In genomic region chr4:931194-931959, GRCh38 we compare ENCODE assay signal across 8 cellular contexts. TPM values are rescaled to one million over a fixed set of nuclear protein-coding genes. Genes with fewer than 3 reads are reported as not detected.
DNase-seq lines count a peak whose midpoint lies in the region; ATAC-seq, FAIRE-seq and TF ChIP-seq lines count a peak whose summit lies in the region.

No MANE protein-coding gene starts in this region.

- H3K36me3 Mint-ChIP-seq in astrocyte (ENCODE audit: low read depth, unreplicated experiment): no peaks in the 10 kb centered on the region
- H3K36me3 Mint-ChIP-seq in stimulated activated effector memory CD8-positive, alpha-beta T cell treated with anti-CD3 and anti-CD28 coated beads, Interleukin-12 subunit alpha, Interleukin-12 subunit beta, amount 100 ng/mL, for 72 hours: peaks cover 36% of the 10 kb centered on the region

- H3K9me3 ChIP-seq in KOPT-K1 (ENCODE audit: insufficient read depth, low read length, poor library complexity, severe bottlenecking): no peaks in the 10 kb centered on the region
- no peaks in the 10 kb centered on the region for H3K9me3 ChIP-seq in astrocyte (ENCODE audit: insufficient read depth, low read depth, low read length)
- H3K9me3 ChIP-seq in iPS-20b (ENCODE audit: insufficient read depth, low read depth, low read length): no peaks in the 10 kb centered on the region

- peak overlapping the region; percentile 81 for H3K27ac Mint-ChIP-seq in astrocyte (ENCODE audit: unreplicated experiment)
- peak overlapping the region; percentile 96 for H3K27ac Mint-ChIP-seq in stimulated activated effector memory CD8-positive, alpha-beta T cell treated with anti-CD3 and anti-CD28 coated beads, Interleukin-12 subunit alpha, Interleukin-12 subunit beta, amount 100 ng/mL, for 72 hours

- no peaks in the 10 kb centered on the region for H3K9me3 Mint-ChIP-seq in astrocyte (ENCODE audit: unreplicated experiment)
- H3K9me3 Mint-ChIP-seq in stimulated activated effector memory CD8-positive, alpha-beta T cell treated with anti-CD3 and anti-CD28 coated beads, Interleukin-12 subunit alpha, Interleukin-12 subunit beta, amount 100 ng/mL, for 72 hours: no peaks in the 10 kb centered on the region

- peak overlapping the region; percentile 98 for H3K9ac ChIP-seq in astrocyte (ENCODE audit: low read length)
- peak overlapping the region; percentile 91; the same call in 1 of the 2 replicates for H3K9ac ChIP-seq in iPS-20b (ENCODE audit: low read depth, low read length)

- no peak for TF ChIP-seq CTCF in astrocyte (IDR thresholded peaks at IDR 0.05; ENCODE audit: insufficient read depth, low read depth, low read length)

- H3K4me1 ChIP-seq in astrocyte (ENCODE audit: insufficient read depth, low read length) (peaks cover 18% of the 10 kb centered on the region), iPS-20b (ENCODE audit: insufficient read depth, low read length) (peaks cover 5% of the 10 kb centered on the region)

- peaks cover 19% of the 10 kb centered on the region for H3K4me1 Mint-ChIP-seq in astrocyte (ENCODE audit: low read depth, unreplicated experiment)
- H3K4me1 Mint-ChIP-seq in stimulated activated effector memory CD8-positive, alpha-beta T cell treated with anti-CD3 and anti-CD28 coated beads, Interleukin-12 subunit alpha, Interleukin-12 subunit beta, amount 100 ng/mL, for 72 hours: peaks cover 54% of the 10 kb centered on the region

- DNase-seq in stimulated activated CD4-positive, alpha-beta T cell treated with anti-CD3 and anti-CD28 coated beads, Interleukin-1b, Interleukin-23, amount 100 ng/mL, for 48 hours: peak; percentile 16
- DNase-seq in stimulated activated CD4-positive, alpha-beta T cell treated with anti-CD3 and anti-CD28 coated beads, Interleukin-2, amount 100 ng/mL, for 48 hours: no peak
- DNase-seq in astrocyte (ENCODE audit: low read depth): peak; percentile 25
- DNase-seq in stimulated activated effector memory CD8-positive, alpha-beta T cell treated with anti-CD3 and anti-CD28 coated beads, Interleukin-12 subunit alpha, Interleukin-12 subunit beta, amount 100 ng/mL, for 72 hours (ENCODE audit: low spot score in 2 of 2): peak in 1 of 2 donors; percentile 57
- no peak for DNase-seq in frontal cortex (ENCODE audit: low spot score in 2 of 2)
- DNase-seq in NCI-H510A treated with DMSO at 0.1 percent for 48 hours (lab: John Stamatoyannopoulos, UW): no peak

- peak overlapping the region; percentile 99 for H3K4me2 ChIP-seq in astrocyte (ENCODE audit: low read length)

- H3K27me3 Mint-ChIP-seq in astrocyte (ENCODE audit: low read depth, unreplicated experiment): no peaks in the 10 kb centered on the region

- H3K4me3 ChIP-seq in astrocyte (ENCODE audit: insufficient read depth, low read depth, low read length): peak overlapping the region; percentile 86
- H3K4me3 ChIP-seq in iPS-20b (ENCODE audit: low read length): peak overlapping the region; percentile 95

- peaks cover 60% of the 10 kb centered on the region for H3K79me2 ChIP-seq in astrocyte (ENCODE audit: insufficient read depth, low read length)

- H3K4me3 Mint-ChIP-seq in astrocyte (ENCODE audit: unreplicated experiment): peak overlapping the region; percentile 98
- peak overlapping the region; percentile 94 for H3K4me3 Mint-ChIP-seq in stimulated activated effector memory CD8-positive, alpha-beta T cell treated with anti-CD3 and anti-CD28 coated beads, Interleukin-12 subunit alpha, Interleukin-12 subunit beta, amount 100 ng/mL, for 72 hours

- H4K20me1 ChIP-seq in astrocyte (ENCODE audit: insufficient read depth, low read length): peaks cover 41% of the 10 kb centered on the region

- H3K27ac ChIP-seq in KOPT-K1 (ENCODE audit: low read depth, low read length, poor library complexity, severe bottlenecking): peak overlapping the region; percentile 85
- H3K27ac ChIP-seq in astrocyte (ENCODE audit: low read depth, low read length): peak overlapping the region; percentile 89
- H3K27ac ChIP-seq in iPS-20b (ENCODE audit: low read length): peak overlapping the region; percentile 77

- H3K36me3 ChIP-seq in KOPT-K1 (ENCODE audit: insufficient read depth, low read length) (no peaks in the 10 kb centered on the region), astrocyte (ENCODE audit: insufficient read depth, low read length) (no peaks in the 10 kb centered on the region), iPS-20b (ENCODE audit: insufficient read depth, low read depth, low read length) (no peaks in the 10 kb centered on the region)

- peak; percentile 3 for ATAC-seq in stimulated activated effector memory CD8-positive, alpha-beta T cell treated with anti-CD3 and anti-CD28 coated beads, Interleukin-12 subunit alpha, Interleukin-12 subunit beta, amount 100 ng/mL, for 72 hours

- no peak for FAIRE-seq in astrocyte (lab: Jason Lieb, UNC)
- FAIRE-seq in frontal cortex (lab: Jason Lieb, UNC): no peak

- H2AFZ ChIP-seq in astrocyte (ENCODE audit: low read depth, low read length): peak overlapping the region; percentile 87

- H3K27me3 ChIP-seq in astrocyte (ENCODE audit: insufficient read depth, low read length) (no peaks in the 10 kb centered on the region), iPS-20b (ENCODE audit: insufficient read depth, low read length) (no peaks in the 10 kb centered on the region)

RNA-seq across cellular contexts. Expression of gene GAK, which starts 0.7 kb away (rescaled TPM):
- total RNA-seq in astrocyte: 86.9 and 89.9 TPM in 2 replicates
- 38.3 TPM for total RNA-seq in frontal cortex

RNA-seq across cellular contexts. Expression of gene TMEM175, which starts 0.9 kb away (rescaled TPM):
- total RNA-seq in astrocyte (22.1 and 27.8 TPM in 2 replicates), frontal cortex (18.8 TPM)

RNA-seq across cellular contexts. Expression of gene DGKQ, which starts 42.0 kb away (rescaled TPM):
- total RNA-seq in astrocyte (19.0 and 20.2 TPM in 2 replicates), frontal cortex (6.1 TPM)

RNA-seq across cellular contexts. Expression of gene IDUA, which starts 55.5 kb away (rescaled TPM):
- total RNA-seq in astrocyte (20.5 and 27.0 TPM in 2 replicates), frontal cortex (6.1 TPM)

Comparison
In these comparisons a context has a peak if more than half of its experiments do, and no peak if none do; other contexts are left out.
1. DNase-seq: peak in stimulated activated CD4-positive, alpha-beta T cell treated with anti-CD3 and anti-CD28 coated beads, Interleukin-1b, Interleukin-23, amount 100 ng/mL, for 48 hours (single experiment) and astrocyte (single experiment); none in stimulated activated CD4-positive, alpha-beta T cell treated with anti-CD3 and anti-CD28 coated beads, Interleukin-2, amount 100 ng/mL, for 48 hours (0 of 2), frontal cortex (0 of 2) and NCI-H510A treated with DMSO at 0.1 percent for 48 hours (single experiment).
2. Peak in every context shown above with its lines, with median percentiles within 50 percentile points of each other: H3K27ac ChIP-seq.